ENCODE assay signal across 8 cellular contexts in genomic region chr2:99180755-99181647, GRCh38. TPM values are rescaled to one million over a fixed set of nuclear protein-coding genes. Genes with fewer than 3 reads are reported as not detected.
A peak's percentile ranks its signal among the peaks of the same experiment; 100 is the strongest.
DNase-seq lines count a peak whose midpoint lies in the region; ATAC-seq, FAIRE-seq and TF ChIP-seq lines count a peak whose summit lies in the region.

Gene MITD1, minus strand, starts transcription at chr2:99181058. Its CDS starts 77 bp downstream, at chr2:99180981.
Gene MRPL30, plus strand, starts transcription at chr2:99181184. Its CDS starts 5,020 bp downstream, at chr2:99186204.

- peaks cover 4% of the 10 kb centered on the region for H3K79me2 ChIP-seq in trophoblast cell (ENCODE audit: control insufficient read depth, insufficient read depth, low read length, poor library complexity)

- H4K12ac ChIP-seq in trophoblast cell (ENCODE audit: low read depth, low read length): peak within 1 kb of the TSS; percentile 99

- H2BK5ac ChIP-seq in trophoblast cell (ENCODE audit: low read depth, low read length, poor library complexity): peak within 1 kb of the TSS; percentile 86

- H3K4me3 ChIP-seq in trophoblast cell (ENCODE audit: low read depth, low read length) (peak within 1 kb of the TSS; percentile 98), transverse colon (peak within 1 kb of the TSS; percentile 57 to 86 (median 67))

- ATAC-seq in HG02840 (IDR thresholded peaks at IDR 0.05; ENCODE audit: low FRiP score, unreplicated experiment) (peak; percentile 88), T-cell (replicated peaks in 1 of 4) (peak; percentile 94 to 96 (median 96))

- no peak within 1 kb of the TSS for H3K23ac ChIP-seq in trophoblast cell (ENCODE audit: low read length)

- intact Hi-C loops in cardiac septum (cut with DNase I) (loop anchor here (2.0 to 5.0 kb wide), 3 partner anchors 39 to 310 kb away; partner anchors contain the start of genes C2orf15, EIF5B, REV1 and TXNDC9), transverse colon (cut with DNase I; ENCODE audit: low total_unique reads) (no loop called here)

- CTCF ChIA-PET in T-cell (lab: Charles Lee): interaction anchor here (0.6 to 1.8 kb wide), 9 partner anchors 14 to 532 kb away, joined by 3 to 10 read pairs (median 5); partner anchors contain the start of genes C2orf15 (in 1 of the 2), EIF5B (in 1 of the 2), LIPT1 (in 1 of the 2) and REV1 (in 1 of the 2)

- H3K27ac ChIP-seq in adipose tissue (ENCODE audit: low read depth, low read length) (no peak within 1 kb of the TSS), trophoblast cell (ENCODE audit: low read depth, low read length) (peak within 1 kb of the TSS; percentile 65), transverse colon (peak within 1 kb of the TSS; percentile 81 to 87 (median 84))

- H3K9me3 Mint-ChIP-seq in T-cell: no peaks in the 10 kb centered on the region

- peak within 1 kb of the TSS; percentile 98 for H2AFZ ChIP-seq in trophoblast cell (ENCODE audit: insufficient read depth, low read length, poor library complexity)

- H3K9ac ChIP-seq in trophoblast cell (ENCODE audit: low read length): peak within 1 kb of the TSS; percentile 96

- TF ChIP-seq EP300 in transverse colon (IDR thresholded peaks at IDR 0.05; ENCODE audit: low read depth): no peak

- no peak for TF ChIP-seq CTCF in transverse colon (IDR thresholded peaks at IDR 0.05)

- H2AK5ac ChIP-seq in trophoblast cell (ENCODE audit: low read length): no peak within 1 kb of the TSS

- in situ Hi-C loops in transverse colon (cut with MboI; ENCODE audit: low pct_ligation_motif_present in 1 of 4, low pct_unique_long_range_greater_than_20kb in 1 of 4, low sequenced_read_pairs in 3 of 4): loop anchor here (10.0 to 25.0 kb wide), 3 partner anchors 154 to 306 kb away; partner anchors contain the start of genes EIF5B (in 3 of the 4), REV1 (in 3 of the 4) and TXNDC9 (in 3 of the 4)

- TF ChIP-seq POLR2A in GM12891 (IDR thresholded peaks at IDR 0.05; ENCODE audit: low read depth, low read length) (peak; percentile 87), transverse colon (IDR thresholded peaks at IDR 0.05) (peak; percentile 87)

- H3K27ac Mint-ChIP-seq in T-cell: peak within 1 kb of the TSS; percentile 97 to 98

- no peaks in the 10 kb centered on the region for H3K27me3 ChIP-seq in trophoblast cell (ENCODE audit: insufficient read depth, low read length)
- no peaks in the 10 kb centered on the region for H3K27me3 ChIP-seq in transverse colon

- peaks cover 6% of the 10 kb centered on the region for H3K79me1 ChIP-seq in trophoblast cell (ENCODE audit: low read length)

- peaks cover 0 to 6% of the 10 kb centered on the region in 2 experiments for H3K4me1 ChIP-seq in trophoblast cell (ENCODE audit: control insufficient read depth in 1 of 2, insufficient read depth in 2 of 2, low read length in 2 of 2)
- peaks cover 18 to 39% (median 23%) of the 10 kb centered on the region in 4 donors for H3K4me1 ChIP-seq in transverse colon

- peak within 1 kb of the TSS; percentile 93 for H3K14ac ChIP-seq in trophoblast cell (ENCODE audit: low read length)

- H3K4me2 ChIP-seq in trophoblast cell (ENCODE audit: low read length): peak within 1 kb of the TSS; percentile 70

- peak within 1 kb of the TSS; percentile 92 to 99 (median 95) for H3K4me3 Mint-ChIP-seq in T-cell

- H4K91ac ChIP-seq in trophoblast cell (ENCODE audit: low read depth, low read length): peak within 1 kb of the TSS; percentile 88

- 0% methylated on average over 39 of the region's 39 CpGs for whole genome bisulfite sequencing in adipose tissue, 3 donors
- WGBS in trophoblast cell (ENCODE audit: extremely low coverage, insufficient coverage, insufficient read length): no CpG with 5 or more reads among the region's 39 CpGs
- WGBS in transverse colon (ENCODE audit: low coverage in 1 of 2), 2 donors: 0 to 1% methylated on average over 23 to 39 of the region's 39 CpGs

- H3K36me3 ChIP-seq in trophoblast cell (ENCODE audit: control insufficient read depth in 1 of 2, insufficient read depth in 2 of 2, low read length in 2 of 2) (peaks cover 0 to 2% of the 10 kb centered on the region in 2 experiments), transverse colon (no peaks in the 10 kb centered on the region)

- no peaks in the 10 kb centered on the region for H3K9me3 ChIP-seq in trophoblast cell (ENCODE audit: insufficient read depth, low read depth, low read length)
- no peaks in the 10 kb centered on the region for H3K9me3 ChIP-seq in transverse colon

- H3K18ac ChIP-seq in trophoblast cell (ENCODE audit: low read length): peak within 1 kb of the TSS; percentile 96

- POLR2A ChIA-PET in T-cell (lab: Charles Lee): interaction anchor here (0.5 to 1.2 kb wide), 5 partner anchors 14 to 39 kb away, joined by 3 to 7 read pairs (median 4); partner anchors contain the start of genes LIPT1 (in 1 of the 2) and TSGA10 (in 1 of the 2)

- peaks cover 61 to 75% (median 72%) of the 10 kb centered on the region in 3 donors for H3K4me1 Mint-ChIP-seq in T-cell

- no peak within 1 kb of the TSS for H2BK12ac ChIP-seq in trophoblast cell (ENCODE audit: low read length)

- H3K36me3 Mint-ChIP-seq in T-cell: peaks cover 7% of the 10 kb centered on the region

- H3K4ac ChIP-seq in trophoblast cell (ENCODE audit: low read depth, low read length): peak within 1 kb of the TSS; percentile 52

- DNase-seq in GM12891 (ENCODE audit: insufficient read length, low spot score) (peak; percentile 65), NCI-H1436 treated with DMSO at 0.1 percent for 48 hours (lab: John Stamatoyannopoulos, UW) (peak; percentile 57), T-cell (peak; percentile 82 to 94 (median 88)), cardiac septum (ENCODE audit: low spot score) (peak; percentile 96), trophoblast cell (peak; percentile 93 to 98), transverse colon (peak; percentile 93)

- FAIRE-seq in GM12891 (lab: Jason Lieb, UNC): peak; percentile 90

- H3K27me3 Mint-ChIP-seq in T-cell: no peaks in the 10 kb centered on the region

- peak within 1 kb of the TSS; percentile 100 for H4K8ac ChIP-seq in trophoblast cell (ENCODE audit: low read depth, low read length)

- peak within 1 kb of the TSS; percentile 83 for H2BK120ac ChIP-seq in trophoblast cell (ENCODE audit: insufficient read depth, low read length, poor library complexity)

TF ChIP-seq in GM12891, 5 proteins besides CTCF, POLR2A, EP300 and RAD21:
- TF ChIP-seq POLR2AphosphoS5 (IDR thresholded peaks at IDR 0.05; ENCODE audit: low read depth, low read length): peak; percentile 90
- TF ChIP-seq TAF1 (IDR thresholded peaks at IDR 0.05; ENCODE audit: low read depth, low read length): peak; percentile 98
- TF ChIP-seq POU2F2 (IDR thresholded peaks at IDR 0.05; ENCODE audit: low read depth, low read length): peak; percentile 81; the same call in 1 of the 2 replicates
- no peak for TF ChIP-seq PAX5 (IDR thresholded peaks at IDR 0.05; ENCODE audit: insufficient read depth, low read length, severe bottlenecking)
- TF ChIP-seq SPI1 (IDR thresholded peaks at IDR 0.05; ENCODE audit: low read depth, low read length): 0 out of 2 replicates have a peak, but pooled peaks have one; percentile 18
TF ChIP-seq in GM12891: peak in this region for 4.

RNA-seq across cellular contexts. Expression of gene MITD1, which starts in this region (rescaled TPM):
- polyA plus RNA-seq in GM12891 (2012; ENCODE audit: low read depth, missing spikeins): 40.6 TPM
- total RNA-seq in T-cell (10 to 100 TPM; 27.5 to 60.4 (median 56.7) TPM), cardiac septum (11.4 TPM), transverse colon (10 to 100 TPM in 3 of 4 donors, 1 to 10 TPM in 1; 5.0 to 30.6 (median 24.0) TPM)
- 10 to 100 TPM; 13.9 to 43.4 (median 19.8) TPM for polyA plus RNA-seq in adipose tissue
- 50.1 and 50.5 TPM in 2 replicates for polyA plus RNA-seq in trophoblast cell (2013)

RNA-seq across cellular contexts. Expression of gene MRPL30, which starts in this region (rescaled TPM):
- polyA plus RNA-seq in GM12891 (2012; ENCODE audit: low read depth, missing spikeins): 29.2 TPM
- total RNA-seq in T-cell: 10 to 100 TPM; 12.7 to 20.5 (median 17.9) TPM
- 10 to 100 TPM; 11.5 to 21.7 (median 17.8) TPM for polyA plus RNA-seq in adipose tissue
- 27.8 TPM for total RNA-seq in cardiac septum
- polyA plus RNA-seq in trophoblast cell (2013): 22.7 and 23.6 TPM in 2 replicates
- total RNA-seq in transverse colon: 10 to 100 TPM; 12.5 to 23.0 (median 17.6) TPM
